In the genomic region with DNA sequence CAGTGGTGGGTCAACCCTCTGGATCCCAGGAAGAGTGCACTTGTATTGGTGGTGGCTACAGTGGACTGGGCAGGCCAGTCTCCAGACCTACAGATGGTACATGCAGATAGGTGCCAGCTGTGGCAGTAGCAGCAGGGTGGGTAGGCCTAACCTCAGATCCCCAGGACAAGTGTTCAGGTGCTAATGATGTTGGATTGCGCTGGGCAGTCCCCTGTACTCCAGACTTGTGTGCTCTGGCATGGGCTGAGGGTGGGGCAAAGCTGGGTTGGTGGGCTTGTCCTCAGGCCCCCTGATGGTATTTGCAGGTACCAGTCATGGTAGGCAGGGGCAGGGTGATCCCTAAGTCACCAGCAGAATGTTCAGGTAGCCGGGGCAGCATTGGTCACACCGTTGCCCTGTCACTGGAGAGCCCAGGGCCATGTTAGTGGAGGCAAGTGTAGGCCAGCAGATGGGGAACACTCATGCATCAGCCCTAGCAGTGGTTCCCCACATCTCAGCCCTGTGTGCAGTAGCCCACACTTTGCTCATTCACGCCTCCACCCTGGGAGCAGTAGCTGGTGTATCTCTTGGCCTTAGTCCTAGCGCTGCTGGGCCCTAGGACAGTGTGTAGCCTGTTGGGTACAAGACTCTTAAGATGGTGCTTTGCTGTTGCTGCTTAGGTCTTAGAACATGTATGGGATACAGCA, we compare ENCODE assay signal across 19 cellular contexts.
A peak's percentile ranks its signal among the peaks of the same experiment; 100 is the strongest.
DNase-seq lines count a peak whose midpoint lies in the region; ATAC-seq, FAIRE-seq and TF ChIP-seq lines count a peak whose summit lies in the region.
"Had no signal": no experiment of that assay in that cellular context is flagged by ENCODE, and none has a peak within 500 bp of the region (broad histone marks: within the 10 kb centered on the region; RNA-seq: fewer than 3 reads in every experiment).

No MANE protein-coding gene starts in this region.

- peaks cover 10% of the 10 kb centered on the region for H3K79me1 ChIP-seq in H1 (ENCODE audit: low read depth, low read length)

- no peak overlapping the region for H2BK15ac ChIP-seq in H1 (ENCODE audit: low read length)

- H3K9me3 ChIP-seq in H1 (ENCODE audit: insufficient read depth in 2 of 2, low read depth in 1 of 2, low read length in 1 of 2) = no peaks in the 10 kb centered on the region
- H3K9me3 ChIP-seq in HepG2 (ENCODE audit: low read length) = peaks cover 9% of the 10 kb centered on the region
- H3K9me3 ChIP-seq in aorta (ENCODE audit: control insufficient read depth, low read length) = no peaks in the 10 kb centered on the region

- no peak overlapping the region for H3K18ac ChIP-seq in H1 (ENCODE audit: extremely low read depth, low read length)

- peaks cover 41% of the 10 kb centered on the region for H3K36me3 Mint-ChIP-seq in T-helper 2 cell treated with Interferon-gamma antibody and Interleukin-4, amounts not matched to agents 5 μg/mL and 100 μg/mL, for 36 hours (ENCODE audit: low read depth)
- peaks cover 42% of the 10 kb centered on the region for H3K36me3 Mint-ChIP-seq in activated T-cell treated with anti-CD3 and anti-CD28 coated beads, Interleukin-2, amount 50 U/mL, for 4 hours (ENCODE audit: insufficient read depth)

- H3K56ac ChIP-seq in H1 (replicated peaks; ENCODE audit: insufficient read length, low read depth, low read length) = no peak overlapping the region

- H3K27ac ChIP-seq in H1 (ENCODE audit: low read depth, low read length) (no peak overlapping the region), HepG2 (ENCODE audit: extremely low read length, insufficient read depth, low read length) (no peak overlapping the region), aorta (ENCODE audit: low read depth in 1 of 2, low read length in 2 of 2) (no peak overlapping the region)

- TF ChIP-seq RAD21 in H1 (IDR thresholded peaks at IDR 0.05 in 1 of 2, conservative IDR thresholded peaks at IDR 0.05 in 1 of 2; ENCODE audit: low read depth in 2 of 2, low read length in 2 of 2) (no peak), HepG2 (CRISPR knock-in tag; IDR thresholded peaks at IDR 0.05) (no peak)

- H3K4me3 ChIP-seq in H1 (ENCODE audit: extremely low read depth in 1 of 4, insufficient read depth in 2 of 4, low read depth in 3 of 4, low read length in 4 of 4) (no peak overlapping the region), HepG2 (replicated peaks in 1 of 3; ENCODE audit: insufficient read depth in 1 of 3, low read depth in 2 of 3, low read length in 3 of 3) (no peak overlapping the region), aorta (ENCODE audit: low read length in 2 of 2) (no peak overlapping the region)

- H3K79me2 ChIP-seq in H1 (ENCODE audit: control insufficient read depth in 1 of 2, insufficient read depth in 2 of 2, low read length in 2 of 2) (peaks cover 0 to 61% of the 10 kb centered on the region in 2 experiments; a peak in 3 of 4 replicates), HepG2 (ENCODE audit: insufficient read depth, low read length) (peaks cover 47% of the 10 kb centered on the region)

- no TSS peak for BruUV-seq in HepG2 (replicated peaks; lab: Mats Ljungman, UMichigan)

- POLR2A ChIA-PET in H1 (lab: Charles Lee; ENCODE audit: partially characterized antibody) (interaction anchor here (1.2 kb wide), 1 partner anchor 178 kb away, joined by 3 read pairs; no protein-coding TSS in a partner anchor), HepG2 (lab: Yijun Ruan, JAX) (no interaction called here)

- no peak overlapping the region for H4K91ac ChIP-seq in H1 (replicated peaks; ENCODE audit: insufficient read length, low read length)

- 91% methylated on average over 5 of the region's 5 CpGs; no CpG with 5 or more reads in 1 of the 2 experiments for WGBS in H1 (ENCODE audit: extremely low coverage in 1 of 2, insufficient coverage in 1 of 2, insufficient read length in 1 of 2, insufficient replicate concordance in 2 of 2, low coverage in 1 of 2, low lambda C conversion rate in 2 of 2, missing lambda C conversion rate in 1 of 2), 2 experiments
- WGBS in HepG2 (ENCODE audit: low lambda C conversion rate) = 100% methylated on average over 3 of the region's 5 CpGs
- WGBS in aorta, 2 donors = 98% methylated on average over 5 of the region's 5 CpGs

- H3K14ac ChIP-seq in H1 (ENCODE audit: insufficient read length) = no peak overlapping the region

- H3K27me3 Mint-ChIP-seq in T-helper 2 cell treated with Interferon-gamma antibody and Interleukin-4, amounts not matched to agents 5 μg/mL and 100 μg/mL, for 36 hours (ENCODE audit: low read depth) = no peaks in the 10 kb centered on the region
- H3K27me3 Mint-ChIP-seq in activated T-cell treated with anti-CD3 and anti-CD28 coated beads, Interleukin-2, amount 50 U/mL, for 4 hours (ENCODE audit: low read depth) = no peaks in the 10 kb centered on the region
- H3K27me3 Mint-ChIP-seq: B cell had no signal

- H4K20me1 ChIP-seq in H1 (replicated peaks in 1 of 2; ENCODE audit: control insufficient read depth in 1 of 2, insufficient read depth in 2 of 2, low read length in 2 of 2) = peaks cover 0 to 13% of the 10 kb centered on the region in 2 experiments
- H4K20me1 ChIP-seq in HepG2 (ENCODE audit: insufficient read depth, low read length) = peaks cover 12% of the 10 kb centered on the region; the same call in 1 of the 2 replicates

- no peak overlapping the region for H3K4me2 ChIP-seq in H1 (ENCODE audit: insufficient read depth in 1 of 2, low read depth in 2 of 2, low read length in 2 of 2)
- no peak overlapping the region for H3K4me2 ChIP-seq in HepG2 (ENCODE audit: low read depth, low read length)

- H3K9me3 Mint-ChIP-seq in T-helper 2 cell treated with Interferon-gamma antibody and Interleukin-4, amounts not matched to agents 5 μg/mL and 100 μg/mL, for 36 hours = peaks cover 14% of the 10 kb centered on the region
- peaks cover 11% of the 10 kb centered on the region for H3K9me3 Mint-ChIP-seq in activated T-cell treated with anti-CD3 and anti-CD28 coated beads, Interleukin-2, amount 50 U/mL, for 4 hours

- H3K23me2 ChIP-seq in H1 (ENCODE audit: low read depth, low read length) = no peaks in the 10 kb centered on the region; the same call in 1 of the 2 replicates

- H3K27me3 ChIP-seq in H1 (replicated peaks in 1 of 4; ENCODE audit: control insufficient read depth in 3 of 4, extremely low read depth in 1 of 4, insufficient read depth in 3 of 4, low read length in 3 of 4) (no peaks in the 10 kb centered on the region), HepG2 (ENCODE audit: control insufficient read depth in 1 of 2, insufficient read depth in 2 of 2, low read length in 2 of 2) (no peaks in the 10 kb centered on the region), aorta (ENCODE audit: control insufficient read depth in 1 of 2, insufficient read depth in 2 of 2, low read length in 1 of 2) (no peaks in the 10 kb centered on the region)

- H3K27ac Mint-ChIP-seq in T-helper 2 cell treated with Interferon-gamma antibody and Interleukin-4, amounts not matched to agents 5 μg/mL and 100 μg/mL, for 36 hours = no peak overlapping the region
- H3K27ac Mint-ChIP-seq: B cell had no signal

- no peak overlapping the region for H3K4ac ChIP-seq in H1 (replicated peaks; ENCODE audit: insufficient read length, low read depth, low read length)

- TF ChIP-seq POLR2A in H1 (IDR thresholded peaks at IDR 0.05; ENCODE audit: control extremely low read depth in 1 of 2, low read depth in 2 of 2, low read length in 2 of 2) (no peak), HepG2 (IDR thresholded peaks at IDR 0.05; ENCODE audit: insufficient read depth in 1 of 2, low read depth in 2 of 2, low read length in 2 of 2) (no peak; a peak in 1 of 4 replicates), GM12892 (IDR thresholded peaks at IDR 0.05; ENCODE audit: low read depth, low read length) (no peak)

- H3K4me3 Mint-ChIP-seq in T-helper 2 cell treated with Interferon-gamma antibody and Interleukin-4, amounts not matched to agents 5 μg/mL and 100 μg/mL, for 36 hours = no peak overlapping the region
- no peak overlapping the region for H3K4me3 Mint-ChIP-seq in activated T-cell treated with anti-CD3 and anti-CD28 coated beads, Interleukin-2, amount 50 U/mL, for 4 hours
- H3K4me3 Mint-ChIP-seq: B cell, CD14-positive monocyte, H9 had no signal

- H3K36me3 ChIP-seq in H1 (ENCODE audit: control insufficient read depth in 2 of 4, insufficient read depth in 4 of 4, low read length in 3 of 4) (peaks cover 0 to 3% (median under 1%) of the 10 kb centered on the region in 4 experiments; a peak in 2 of 8 replicates), HepG2 (replicated peaks in 1 of 2; ENCODE audit: control insufficient read depth in 1 of 2, insufficient read depth in 2 of 2, low read length in 2 of 2) (peaks cover 8 to 35% of the 10 kb centered on the region in 2 experiments), aorta (ENCODE audit: control insufficient read depth in 1 of 2, insufficient read depth in 2 of 2, low read length in 1 of 2) (no peaks in the 10 kb centered on the region)

- no peak overlapping the region for H2AK5ac ChIP-seq in H1 (ENCODE audit: low read depth, low read length)

- H3K4me1 ChIP-seq in H1 (replicated peaks in 1 of 4; ENCODE audit: control insufficient read depth in 3 of 4, insufficient read depth in 4 of 4, low read length in 3 of 4) = 0 out of 7 replicates have a peak, but pooled peaks cover 0 to 3% (median 0%) of the 10 kb centered on the region in 4 experiments
- H3K4me1 ChIP-seq in HepG2 (ENCODE audit: insufficient read depth, low read length) = no peaks in the 10 kb centered on the region; the same call in 1 of the 2 replicates
- no peaks in the 10 kb centered on the region for H3K4me1 ChIP-seq in aorta (ENCODE audit: control insufficient read depth in 1 of 2, insufficient read depth in 2 of 2, low read length in 2 of 2)

- H3K23ac ChIP-seq in H1 (ENCODE audit: insufficient read length) = no peak overlapping the region

- FAIRE-seq in H1 (lab: Jason Lieb, UNC) = no peak
- no peak for FAIRE-seq in HepG2 (lab: Jason Lieb, UNC)
- no peak for FAIRE-seq in GM12892 (lab: Jason Lieb, UNC)

- TF ChIP-seq EP300 in H1 (IDR thresholded peaks at IDR 0.05; ENCODE audit: borderline replicate concordance in 1 of 2, low read depth in 2 of 2, low read length in 2 of 2) (no peak), HepG2 (IDR thresholded peaks at IDR 0.05; ENCODE audit: low read depth in 2 of 2, low read length in 2 of 2) (no peak), HepG2 (CRISPR knock-in tag; IDR thresholded peaks at IDR 0.05; ENCODE audit: borderline replicate concordance) (no peak)

- H2AFZ ChIP-seq in H1 (ENCODE audit: low read length) (no peak overlapping the region), HepG2 (ENCODE audit: low read length) (no peak overlapping the region)

- no peak overlapping the region for H2BK120ac ChIP-seq in H1 (replicated peaks; ENCODE audit: low read depth, low read length)

- TF ChIP-seq CTCF in H1 (IDR thresholded peaks at IDR 0.05; ENCODE audit: control extremely low read depth in 1 of 3, insufficient read depth in 1 of 3, low read depth in 1 of 3, low read length in 3 of 3) (no peak), HepG2 (CRISPR knock-in tag; IDR thresholded peaks at IDR 0.05) (no peak)

- no peak overlapping the region for H2BK5ac ChIP-seq in H1 (ENCODE audit: low read depth, low read length)

- no peak overlapping the region for H2BK20ac ChIP-seq in H1 (ENCODE audit: low read length)

- intact Hi-C loops in Right ventricle myocardium superior (cut with DNase I) = no loop called here
- intact Hi-C loops in left cardiac atrium (cut with DNase I) = no loop called here
- intact Hi-C loops in HepG2 (cut with micrococcal nuclease; ENCODE audit: unreplicated experiment) = no loop called here
- intact Hi-C loops in aorta (cut with DNase I) = no loop called here

- 0 out of 2 replicates have a peak overlapping the region, but pooled peaks have one; percentile 14 for H4K8ac ChIP-seq in H1 (ENCODE audit: extremely low read depth, insufficient read depth, low read length)

- ATAC-seq in Right ventricle myocardium superior (ENCODE audit: poor library complexity) = peak; percentile 32
- no peak for ATAC-seq in left cardiac atrium
- ATAC-seq in HepG2 = peak; percentile 58
- peak; percentile 26 for ATAC-seq in aorta (ENCODE audit: low FRiP score)
- no peak for ATAC-seq in activated T-cell treated with anti-CD3 and anti-CD28 coated beads, Interleukin-2, amount 50 U/mL, for 4 hours

- CTCF ChIA-PET in H1 (lab: Charles Lee; ENCODE audit: partially characterized antibody) = no interaction called here
- CTCF ChIA-PET in HepG2 (lab: Yijun Ruan, JAX; ENCODE audit: low intra/inter-chr PET ratio, low total read pairs) = no interaction called here

- in situ Hi-C loops in HepG2 (cut with HindIII; ENCODE audit: extremely low pct_ligation_motif_present, low pct_unique_long_range_greater_than_20kb) = no loop called here

- no peak overlapping the region for H2BK12ac ChIP-seq in H1 (ENCODE audit: low read depth, low read length)

- H3K9ac ChIP-seq in H1 (replicated peaks in 1 of 4; ENCODE audit: extremely low read depth in 1 of 4, low read depth in 3 of 4, low read length in 3 of 4) = no peak overlapping the region
- H3K9ac ChIP-seq in HepG2 (ENCODE audit: insufficient read depth, low read depth, low read length) = no peak overlapping the region

- H4K5ac ChIP-seq in H1 (ENCODE audit: insufficient read length, low read depth, low read length) = no peak overlapping the region

- DNase-seq in Right ventricle myocardium superior = no peak
- DNase-seq in left cardiac atrium = no peak
- DNase-seq in H1 (ENCODE audit: low read depth in 1 of 2, low spot score in 2 of 2) = no peak
- no peak for DNase-seq in HepG2 (ENCODE audit: low spot score)
- peak in 1 of 2 donors; percentile 42 for DNase-seq in aorta
- no peak for DNase-seq in GM12892 (ENCODE audit: insufficient read length)
- no peak for DNase-seq in T-helper 2 cell treated with Interferon-gamma antibody and Interleukin-4, amounts not matched to agents 5 μg/mL and 100 μg/mL, for 36 hours (ENCODE audit: low spot score)
- DNase-seq in activated T-cell treated with anti-CD3 and anti-CD28 coated beads, Interleukin-2, amount 50 U/mL, for 4 hours = no peak
- DNase-seq: GDM1, H9, Kasumi-1, NCI-H1694, NCI-H2081 treated with DMSO at 0.1 percent for 48 hours, NCI-H446 treated with DMSO at 0.1 percent for 48 hours, NCI-H526 treated with DMSO at 0.1 percent for 48 hours, OCI-M1, SHP77 had no signal

- peaks cover 17% of the 10 kb centered on the region for H3K4me1 Mint-ChIP-seq in T-helper 2 cell treated with Interferon-gamma antibody and Interleukin-4, amounts not matched to agents 5 μg/mL and 100 μg/mL, for 36 hours (ENCODE audit: low read depth)
- peaks cover 34% of the 10 kb centered on the region for H3K4me1 Mint-ChIP-seq in activated T-cell treated with anti-CD3 and anti-CD28 coated beads, Interleukin-2, amount 50 U/mL, for 4 hours (ENCODE audit: low read depth)

Comparison
In these comparisons a context has a peak if more than half of its experiments do, and no peak if none do; other contexts are left out.
1. ATAC-seq: peak in Right ventricle myocardium superior (single experiment), HepG2 (single experiment) and aorta (single experiment); none in left cardiac atrium (0 of 2) and activated T-cell treated with anti-CD3 and anti-CD28 coated beads, Interleukin-2, amount 50 U/mL, for 4 hours (0 of 2).